23 cellular contexts compared by ENCODE assay signal in genomic region chr21:34833465-34833864, GRCh38.
DNase-seq lines count a peak whose midpoint lies in the region; ATAC-seq and TF ChIP-seq lines count a peak whose summit lies in the region.
"Had no signal": no experiment of that assay in that cellular context is flagged by ENCODE, and none has a peak within 500 bp of the region (broad histone marks: within the 10 kb centered on the region; RNA-seq: fewer than 3 reads in every experiment).

No MANE protein-coding gene starts in this region.

- intact Hi-C loops in stomach (cut with DNase I; ENCODE audit: low total_unique reads): no loop called here

- H3K27ac Mint-ChIP-seq in activated naive CD8-positive, alpha-beta T cell treated with anti-CD3 and anti-CD28 coated beads for 36 hours: peak overlapping the region; percentile 25
- no peak overlapping the region for H3K27ac Mint-ChIP-seq in activated naive CD8-positive, alpha-beta T cell treated with anti-CD3 and anti-CD28 coated beads, Interleukin-2, amount 50 U/mL, for 24 hours
- H3K27ac Mint-ChIP-seq: CD4-positive, alpha-beta T cell; GM23338 had no signal

- no peak for TF ChIP-seq CTCF in stomach (IDR thresholded peaks at IDR 0.05)

- H3K27ac ChIP-seq in stomach: peak overlapping the region in 3 of 5 donors; percentile 63 to 83 (median 77)
- H3K27ac ChIP-seq: KMS-11 had no signal

- H3K27me3 Mint-ChIP-seq in activated naive CD8-positive, alpha-beta T cell treated with anti-CD3 and anti-CD28 coated beads for 36 hours: no peaks in the 10 kb centered on the region
- H3K27me3 Mint-ChIP-seq in activated naive CD8-positive, alpha-beta T cell treated with anti-CD3 and anti-CD28 coated beads, Interleukin-2, amount 50 U/mL, for 24 hours: no peaks in the 10 kb centered on the region
- H3K27me3 Mint-ChIP-seq: CD4-positive, alpha-beta T cell had no signal

- H3K9me3 Mint-ChIP-seq in activated naive CD8-positive, alpha-beta T cell treated with anti-CD3 and anti-CD28 coated beads for 36 hours: peaks cover 3% of the 10 kb centered on the region
- H3K9me3 Mint-ChIP-seq in activated naive CD8-positive, alpha-beta T cell treated with anti-CD3 and anti-CD28 coated beads, Interleukin-2, amount 50 U/mL, for 24 hours: no peaks in the 10 kb centered on the region
- H3K9me3 Mint-ChIP-seq: CD4-positive, alpha-beta T cell had no signal

- peaks cover 31% of the 10 kb centered on the region for H3K4me1 Mint-ChIP-seq in activated naive CD8-positive, alpha-beta T cell treated with anti-CD3 and anti-CD28 coated beads for 36 hours
- peaks cover 34% of the 10 kb centered on the region for H3K4me1 Mint-ChIP-seq in activated naive CD8-positive, alpha-beta T cell treated with anti-CD3 and anti-CD28 coated beads, Interleukin-2, amount 50 U/mL, for 24 hours

- H3K4me3 ChIP-seq in stomach: no peak overlapping the region
- H3K4me3 ChIP-seq: GM12878, GM23338, HAP-1 had no signal

- H3K4me3 Mint-ChIP-seq in activated naive CD8-positive, alpha-beta T cell treated with anti-CD3 and anti-CD28 coated beads for 36 hours: no peak overlapping the region
- H3K4me3 Mint-ChIP-seq in activated naive CD8-positive, alpha-beta T cell treated with anti-CD3 and anti-CD28 coated beads, Interleukin-2, amount 50 U/mL, for 24 hours: no peak overlapping the region
- H3K4me3 Mint-ChIP-seq: CD4-positive, alpha-beta T cell; GM23338 had no signal

- TF ChIP-seq POLR2A in stomach (IDR thresholded peaks at IDR 0.05): no peak

- H3K36me3 Mint-ChIP-seq in activated naive CD8-positive, alpha-beta T cell treated with anti-CD3 and anti-CD28 coated beads for 36 hours: peaks cover 52% of the 10 kb centered on the region
- peaks cover 70% of the 10 kb centered on the region for H3K36me3 Mint-ChIP-seq in activated naive CD8-positive, alpha-beta T cell treated with anti-CD3 and anti-CD28 coated beads, Interleukin-2, amount 50 U/mL, for 24 hours (ENCODE audit: low read depth)

- no peak for DNase-seq in activated naive CD8-positive, alpha-beta T cell treated with anti-CD3 and anti-CD28 coated beads for 36 hours
- DNase-seq in activated naive CD8-positive, alpha-beta T cell treated with anti-CD3 and anti-CD28 coated beads, Interleukin-2, amount 50 U/mL, for 24 hours: no peak
- peak; percentile 84 for DNase-seq in NCI-H146 (lab: John Stamatoyannopoulos, UW)
- peak; percentile 40 for DNase-seq in epidermal melanocyte (ENCODE audit: insufficient read length, low spot score)
- DNase-seq in stomach: no peak
- DNase-seq: Caco-2; CD4-positive, alpha-beta T cell; DMS 273 treated with DMSO at 0.1 percent for 48 hours; DMS79 treated with DMSO at 0.1 percent for 48 hours; NCI-H1092 treated with DMSO at 0.1 percent for 48 hours; NCI-H1694 treated with DMSO at 0.1 percent for 48 hours; NCI-H2081 treated with DMSO at 0.1 percent for 48 hours; NCI-H2171 treated with DMSO at 0.1 percent for 48 hours; NCI-H526; SIG-M5 had no signal

- peaks cover 6 to 64% (median 45%) of the 10 kb centered on the region in 4 donors for H3K36me3 ChIP-seq in stomach
- H3K36me3 ChIP-seq: HAP-1 had no signal

- no peak for TF ChIP-seq EP300 in stomach (IDR thresholded peaks at IDR 0.05)

- peaks cover 29 to 59% (median 45%) of the 10 kb centered on the region in 4 donors for H3K4me1 ChIP-seq in stomach
- H3K4me1 ChIP-seq: Caco-2 had no signal

- no peaks in the 10 kb centered on the region for H3K9me3 ChIP-seq in stomach
- H3K9me3 ChIP-seq: Caco-2, HAP-1 had no signal

- 31 to 53% (median 42%) methylated on average over 5 of the region's 5 CpGs for WGBS in stomach, 5 donors

- H3K27me3 ChIP-seq in stomach: no peaks in the 10 kb centered on the region

- ATAC-seq in activated naive CD8-positive, alpha-beta T cell treated with anti-CD3 and anti-CD28 coated beads, Interleukin-2, amount 50 U/mL, for 24 hours: no peak
- no peak for ATAC-seq in GM21825 (IDR thresholded peaks at IDR 0.05; ENCODE audit: unreplicated experiment)
- no peak for ATAC-seq in HG02852 (IDR thresholded peaks at IDR 0.05; ENCODE audit: unreplicated experiment)
- no peak for ATAC-seq in HG03139 (IDR thresholded peaks at IDR 0.05; ENCODE audit: unreplicated experiment)
- ATAC-seq: GM12878, Panc1 had no signal

Comparison
In these comparisons a context has a peak if more than half of its experiments do, and no peak if none do; other contexts are left out.
1. DNase-seq: peak in NCI-H146 (single experiment) and epidermal melanocyte (single experiment); none in activated naive CD8-positive, alpha-beta T cell treated with anti-CD3 and anti-CD28 coated beads for 36 hours (single experiment), activated naive CD8-positive, alpha-beta T cell treated with anti-CD3 and anti-CD28 coated beads, Interleukin-2, amount 50 U/mL, for 24 hours (single experiment) and stomach (single experiment).